ENCODE assay signal across 25 cellular contexts in genomic region chr20:43724383-43724782, GRCh38. TPM values are rescaled to one million over a fixed set of nuclear protein-coding genes. Genes with fewer than 3 reads are reported as not detected.
"Had no signal": no experiment of that assay in that cellular context is flagged by ENCODE, and none has a peak within 500 bp of the region (broad histone marks: within the 10 kb centered on the region; RNA-seq: fewer than 3 reads in every experiment).

No MANE protein-coding gene starts in this region.

- H3K36me3 Mint-ChIP-seq: brain, memory B cell, natural killer cell had no signal

- DNase-seq: activated CD4-positive, alpha-beta T cell treated with anti-CD3 and anti-CD28 coated beads, Interleukin-2, amount 10 ng/mL, durations not matched to agents 24 days and 14 days; activated CD4-positive, CD25-positive, alpha-beta regulatory T cell; activated CD8-positive, alpha-beta memory T cell treated with anti-CD3 and anti-CD28 coated beads, Interleukin-2, amount 50 U/mL, for 48 hours; activated gamma-delta T cell treated with Interleukin-2 at 50 U/mL for 16 hours; activated naive CD8-positive, alpha-beta T cell treated with anti-CD3 and anti-CD28 coated beads for 36 hours; activated T-cell treated with anti-CD3 and anti-CD28 coated beads, Interleukin-2, amount 50 U/mL, for 72 hours; central memory CD4-positive, alpha-beta T cell; colonic mucosa; left ventricle myocardium inferior; natural killer cell; stimulated activated CD4-positive, alpha-beta T cell treated with anti-CD3 and anti-CD28 coated beads, Interleukin-15, amount 100 ng/mL, for 24 hours; stimulated activated CD4-positive, alpha-beta T cell treated with anti-CD3 and anti-CD28 coated beads, Interleukin-4, amount 100 ng/mL, for 24 hours; stimulated activated naive CD4-positive, alpha-beta T cell; tibial artery; uterus had no signal

- ATAC-seq: activated T-cell treated with anti-CD3 and anti-CD28 coated beads, Interleukin-2, amount 50 U/mL, for 72 hours; esophagus mucosa; natural killer cell had no signal

- H3K4me1 Mint-ChIP-seq: brain had no signal

- H3K4me3 Mint-ChIP-seq: activated CD4-positive, alpha-beta T cell treated with anti-CD3 and anti-CD28 coated beads, Interleukin-2, amount 10 ng/mL, durations not matched to agents 24 days and 14 days; activated naive CD8-positive, alpha-beta T cell treated with anti-CD3 and anti-CD28 coated beads for 36 hours; activated T-cell treated with anti-CD3 and anti-CD28 coated beads, Interleukin-2, amount 50 U/mL, for 72 hours; brain; memory B cell; natural killer cell had no signal

- H3K27me3 ChIP-seq: colonic mucosa, neutrophil, uterus had no signal

- H3K9me3 Mint-ChIP-seq: memory B cell, natural killer cell had no signal

- H3K4me3 ChIP-seq: colonic mucosa, left ventricle myocardium inferior, mucosa of descending colon, tibial artery, uterus had no signal

- H3K27ac ChIP-seq: colonic mucosa, left ventricle myocardium inferior, neutrophil, parathyroid adenoma, tibial artery, uterus had no signal

- H3K27ac Mint-ChIP-seq: activated CD4-positive, alpha-beta T cell treated with anti-CD3 and anti-CD28 coated beads, Interleukin-2, amount 10 ng/mL, durations not matched to agents 24 days and 14 days; activated naive CD8-positive, alpha-beta T cell treated with anti-CD3 and anti-CD28 coated beads for 36 hours; brain; memory B cell; natural killer cell had no signal

- H3K27me3 Mint-ChIP-seq: activated CD4-positive, alpha-beta T cell treated with anti-CD3 and anti-CD28 coated beads, Interleukin-2, amount 10 ng/mL, durations not matched to agents 24 days and 14 days; activated naive CD8-positive, alpha-beta T cell treated with anti-CD3 and anti-CD28 coated beads for 36 hours; brain; memory B cell had no signal

RNA-seq across cellular contexts. Expression of gene GTSF1L, which starts 2.4 kb away (rescaled TPM):
- total RNA-seq: activated CD4-positive, alpha-beta T cell treated with anti-CD3 and anti-CD28 coated beads, Interleukin-2, amount 10 ng/mL, durations not matched to agents 24 days and 14 days; activated naive CD8-positive, alpha-beta T cell treated with anti-CD3 and anti-CD28 coated beads for 36 hours; activated T-cell treated with anti-CD3 and anti-CD28 coated beads, Interleukin-2, amount 50 U/mL, for 72 hours; colonic mucosa; esophagus mucosa; glomerular endothelial cell; kidney epithelial cell; left ventricle myocardium inferior; mucosa of descending colon; natural killer cell; skeletal muscle tissue; subcutaneous adipose tissue; uterus had no signal
